20 cellular contexts compared by ENCODE assay signal in genomic region chr9:33019797-33020196, GRCh38. TPM values are rescaled to one million over a fixed set of nuclear protein-coding genes. Genes with fewer than 3 reads are reported as not detected.
A peak's percentile ranks its signal among the peaks of the same experiment; 100 is the strongest.
DNase-seq lines count a peak whose midpoint lies in the region; ATAC-seq and TF ChIP-seq lines count a peak whose summit lies in the region.
"Had no signal": no experiment of that assay in that cellular context is flagged by ENCODE, and none has a peak within 500 bp of the region (broad histone marks: within the 10 kb centered on the region; RNA-seq: fewer than 3 reads in every experiment).

No MANE protein-coding gene starts in this region.

- no peaks in the 10 kb centered on the region for H3K9me2 ChIP-seq in GM23338 (ENCODE audit: insufficient read depth)

- H3K4me3 ChIP-seq in mammary epithelial cell (replicated peaks in 1 of 3; ENCODE audit: insufficient read depth in 1 of 3, low read depth in 2 of 3, low read length in 3 of 3) (no peak overlapping the region), GM23338 (0 out of 2 replicates have a peak overlapping the region, but pooled peaks have one; percentile 17)
- H3K4me3 ChIP-seq: BLaER1 treated with 17β-estradiol and CSF1 and Interleukin-3, amounts not matched to agents 10 nM and 100 nM; GM12878; HAP-1 had no signal

- H3K79me2 ChIP-seq in mammary epithelial cell (ENCODE audit: insufficient read depth, low read length) (peaks cover 70% of the 10 kb centered on the region), GM23338 (replicated peaks; ENCODE audit: insufficient read depth) (peaks cover 69% of the 10 kb centered on the region)

- H3K4me2 ChIP-seq in mammary epithelial cell (ENCODE audit: insufficient read depth, low read depth, low read length) (no peak overlapping the region), GM23338 (peak overlapping the region; percentile 55)
- H3K4me2 ChIP-seq: BLaER1 treated with 17β-estradiol and CSF1 and Interleukin-3, amounts not matched to agents 10 nM and 100 nM had no signal

- H3K36me3 ChIP-seq in mammary epithelial cell (ENCODE audit: insufficient read depth, low read length) (peaks cover 14% of the 10 kb centered on the region), GM23338 (ENCODE audit: insufficient read depth) (peaks cover 5% of the 10 kb centered on the region; the same call in 1 of the 2 replicates)

- peaks cover 19% of the 10 kb centered on the region for H3K4me1 ChIP-seq in mammary epithelial cell (ENCODE audit: insufficient read depth, low read length)
- peaks cover 40% of the 10 kb centered on the region for H3K4me1 ChIP-seq in GM23338 (ENCODE audit: insufficient read depth)

- H3K27ac Mint-ChIP-seq in MCF 10A (ENCODE audit: low read depth, unreplicated experiment): peak overlapping the region; percentile 28
- no peak overlapping the region; the same call in 1 of the 2 replicates for H3K27ac Mint-ChIP-seq in GM23338
- H3K27ac Mint-ChIP-seq in mesothelial cell of epicardium: peak overlapping the region; percentile 57
- H3K27ac Mint-ChIP-seq: B cell had no signal

- POLR2A ChIA-PET in MCF 10A (lab: Yijun Ruan, JAX): interaction anchor here (1.0 kb wide), 1 partner anchor 48 kb away, joined by 3 read pairs; no protein-coding TSS in a partner anchor
- POLR2A ChIA-PET in RWPE1 (lab: Yijun Ruan, JAX; ENCODE audit: low non-redundant PET): no interaction called here

- CTCF ChIA-PET in MCF 10A (lab: Yijun Ruan, JAX): interaction anchor here (0.6 kb wide), 1 partner anchor 433 kb away, joined by 3 read pairs; no protein-coding TSS in a partner anchor
- CTCF ChIA-PET in mammary epithelial cell (lab: Charles Lee; ENCODE audit: low non-redundant PET): no interaction called here
- CTCF ChIA-PET in RWPE1 (lab: Yijun Ruan, JAX): interaction anchor here (0.7 kb wide), 1 partner anchor 360 kb away, joined by 3 read pairs; no protein-coding TSS in a partner anchor

- no peaks in the 10 kb centered on the region for H3K9me3 Mint-ChIP-seq in MCF 10A (ENCODE audit: unreplicated experiment)
- H3K9me3 Mint-ChIP-seq in GM23338: no peaks in the 10 kb centered on the region
- no peaks in the 10 kb centered on the region for H3K9me3 Mint-ChIP-seq in mesothelial cell of epicardium
- H3K9me3 Mint-ChIP-seq: CD8-positive, alpha-beta T cell had no signal

- no peak for DNase-seq in MCF 10A (ENCODE audit: unreplicated experiment)
- no peak for DNase-seq in mammary epithelial cell
- peak; percentile 22 for DNase-seq in GM23338 (ENCODE audit: low spot score)
- no peak for DNase-seq in RWPE1 (ENCODE audit: low spot score)
- DNase-seq in mesothelial cell of epicardium (ENCODE audit: low spot score in 2 of 2, unreplicated experiment in 2 of 2): no peak
- no peak for DNase-seq in NCI-H2171 treated with DMSO at 0.1 percent for 48 hours (lab: John Stamatoyannopoulos, UW)
- DNase-seq: 8988T; CD8-positive, alpha-beta T cell; COR-L47; DMS 273 treated with DMSO at 0.1 percent for 48 hours; DMS53; DND-41; EL; GOT3 had no signal

- no TSS peak for BruUV-seq in MCF 10A (replicated peaks; lab: Mats Ljungman, UMichigan)
- no TSS peak for BruUV-seq in mammary epithelial cell (replicated peaks; lab: Mats Ljungman, UMichigan)

- H3K27me3 ChIP-seq in mammary epithelial cell (ENCODE audit: insufficient read depth, low read length) (no peaks in the 10 kb centered on the region), GM23338 (ENCODE audit: insufficient read depth) (no peaks in the 10 kb centered on the region)
- H3K27me3 ChIP-seq: BLaER1 treated with 17β-estradiol and CSF1 and Interleukin-3, amounts not matched to agents 10 nM and 100 nM had no signal

- peaks cover 23% of the 10 kb centered on the region for H3K4me1 Mint-ChIP-seq in MCF 10A (ENCODE audit: insufficient read depth, unreplicated experiment)
- peaks cover 36% of the 10 kb centered on the region for H3K4me1 Mint-ChIP-seq in GM23338
- peaks cover 20% of the 10 kb centered on the region for H3K4me1 Mint-ChIP-seq in mesothelial cell of epicardium

- H3K27ac ChIP-seq in mammary epithelial cell (ENCODE audit: insufficient read depth, low read depth, low read length): no peak overlapping the region
- H3K27ac ChIP-seq in GM23338 (ENCODE audit: low read depth): peak overlapping the region; percentile 69
- peak overlapping the region; percentile 1 for H3K27ac ChIP-seq in RWPE1
- H3K27ac ChIP-seq: BLaER1 treated with 17β-estradiol and CSF1 and Interleukin-3, amounts not matched to agents 10 nM and 100 nM had no signal

- in situ Hi-C loops in mammary epithelial cell (cut with MboI; ENCODE audit: low sequenced_read_pairs in 2 of 2): no loop called here

- no peak overlapping the region for H2AFZ ChIP-seq in mammary epithelial cell (ENCODE audit: low read depth, low read length)
- no peak overlapping the region for H2AFZ ChIP-seq in GM23338

- TF ChIP-seq CTCF in MCF 10A (IDR thresholded peaks at IDR 0.05; ENCODE audit: unreplicated experiment): no peak
- TF ChIP-seq CTCF in mammary epithelial cell (conservative IDR thresholded peaks at IDR 0.05 in 1 of 2, IDR thresholded peaks at IDR 0.05 in 1 of 2; ENCODE audit: extremely low read depth in 1 of 2, insufficient read depth in 1 of 2, low read depth in 1 of 2, low read length in 2 of 2): no peak
- TF ChIP-seq CTCF in GM23338 (conservative IDR thresholded peaks at IDR 0.05; ENCODE audit: low read depth in 2 of 2): no peak
- no peak for TF ChIP-seq CTCF in RWPE1 (conservative IDR thresholded peaks at IDR 0.05; ENCODE audit: low read depth)
- TF ChIP-seq CTCF in mesothelial cell of epicardium (IDR thresholded peaks at IDR 0.05; ENCODE audit: unreplicated experiment): no peak

- dilution Hi-C loops in mammary epithelial cell (cut with HindIII; ENCODE audit: low sequenced_read_pairs): no loop called here

- H3K9ac ChIP-seq in mammary epithelial cell (ENCODE audit: insufficient read depth, low read length): no peak overlapping the region
- H3K9ac ChIP-seq: BLaER1 treated with 17β-estradiol and CSF1 and Interleukin-3, amounts not matched to agents 10 nM and 100 nM had no signal

- 89% methylated on average over 15 of the region's 25 CpGs for WGBS in mammary epithelial cell (ENCODE audit: low coverage, missing lambda C conversion rate)

- H3K27me3 Mint-ChIP-seq in MCF 10A (ENCODE audit: insufficient read depth, unreplicated experiment) (no peaks in the 10 kb centered on the region), GM23338 (ENCODE audit: insufficient read depth, low read depth, poor library complexity) (peaks cover 4% of the 10 kb centered on the region), mesothelial cell of epicardium (ENCODE audit: low read depth) (no peaks in the 10 kb centered on the region)
- H3K27me3 Mint-ChIP-seq: B cell had no signal

- no peaks in the 10 kb centered on the region for H3K9me3 ChIP-seq in mammary epithelial cell (replicated peaks; ENCODE audit: insufficient read depth, low read length)
- H3K9me3 ChIP-seq: BLaER1 treated with 17β-estradiol and CSF1 and Interleukin-3, amounts not matched to agents 10 nM and 100 nM; HAP-1 had no signal

- H3K36me3 Mint-ChIP-seq in MCF 10A (ENCODE audit: insufficient read depth, unreplicated experiment): peaks cover 51% of the 10 kb centered on the region
- H3K36me3 Mint-ChIP-seq in GM23338 (ENCODE audit: low read depth): peaks cover 30% of the 10 kb centered on the region
- peaks cover 8% of the 10 kb centered on the region for H3K36me3 Mint-ChIP-seq in mesothelial cell of epicardium

- H3K4me3 Mint-ChIP-seq in MCF 10A (ENCODE audit: unreplicated experiment) (no peak overlapping the region), GM23338 (no peak overlapping the region), mesothelial cell of epicardium (no peak overlapping the region)
- H3K4me3 Mint-ChIP-seq: B cell; CD8-positive, alpha-beta T cell had no signal

- ATAC-seq in GM23338 (peak; percentile 50), GM21528 (IDR thresholded peaks at IDR 0.05; ENCODE audit: low FRiP score, unreplicated experiment) (no peak), GM21619 (IDR thresholded peaks at IDR 0.05; ENCODE audit: unreplicated experiment) (no peak)
- ATAC-seq: CD8-positive, alpha-beta T cell; GM12878 had no signal

- peaks cover 5% of the 10 kb centered on the region; the same call in 1 of the 2 replicates for H3F3A ChIP-seq in GM23338 (replicated peaks; ENCODE audit: low read depth)

- no peaks in the 10 kb centered on the region for H4K20me1 ChIP-seq in mammary epithelial cell (ENCODE audit: insufficient read depth, low read length)
- H4K20me1 ChIP-seq in GM23338 (replicated peaks; ENCODE audit: insufficient read depth): peaks cover 6% of the 10 kb centered on the region; the same call in 1 of the 2 replicates
- H4K20me1 ChIP-seq: BLaER1 treated with 17β-estradiol and CSF1 and Interleukin-3, amounts not matched to agents 10 nM and 100 nM had no signal

- intact Hi-C loops in MCF 10A (cut with micrococcal nuclease): no loop called here
- intact Hi-C loops in mammary epithelial cell (cut with micrococcal nuclease): no loop called here

TF ChIP-seq in GM23338, 12 proteins besides CTCF, POLR2A, EP300 and RAD21 (continues in another document):
- no peak for TF ChIP-seq NANOG (IDR thresholded peaks at IDR 0.05; ENCODE audit: borderline replicate concordance)

RNA-seq across cellular contexts. Expression of gene DNAJA1, which starts 5.3 kb away (rescaled TPM):
- total RNA-seq in MCF 10A (2022) (58.2 and 82.7 TPM in 2 replicates), mammary epithelial cell (100 to 1,000 TPM in 1 of 2 donors, 10 to 100 TPM in 1; 52.7 to 106 TPM), mesothelial cell of epicardium (151 to 161 TPM (median 157 TPM) in 3 replicates)
- polyA plus RNA-seq in mammary epithelial cell (108 TPM), GM23338 (2016; fragmentation: Nextera tagmentation; extraction: Ambion mirVana) (104 and 115 TPM in 2 replicates)
- polyA minus RNA-seq in mammary epithelial cell: 55.0 TPM
- 95.4 and 102 TPM in 2 replicates for total RNA-seq in GM23338 (2014; rRNA removed; shearing (Covaris generic))

RNA-seq across cellular contexts. Expression of gene APTX, which starts 18.4 kb away (rescaled TPM):
- total RNA-seq in MCF 10A (2022) (97.4 and 99.2 TPM in 2 replicates), mammary epithelial cell (10 to 100 TPM; 37.5 to 72.2 TPM), mesothelial cell of epicardium (34.2 to 37.7 TPM (median 34.7 TPM) in 3 replicates)
- polyA plus RNA-seq in mammary epithelial cell (46.2 TPM), GM23338 (2016; fragmentation: Nextera tagmentation; extraction: Ambion mirVana) (32.6 and 33.7 TPM in 2 replicates)
- polyA minus RNA-seq in mammary epithelial cell: 37.8 TPM
- 46.2 and 46.6 TPM in 2 replicates for total RNA-seq in GM23338 (2014; rRNA removed; shearing (Covaris generic))

RNA-seq across cellular contexts. Expression of gene SMU1, which starts 56.7 kb away (rescaled TPM):
- 17.2 and 19.3 TPM in 2 replicates for total RNA-seq in MCF 10A (2022)
- 10 to 100 TPM; 18.0 to 28.3 TPM for total RNA-seq in mammary epithelial cell
- 11.3 TPM for polyA plus RNA-seq in mammary epithelial cell
- polyA minus RNA-seq in mammary epithelial cell: 15.8 TPM
- total RNA-seq in GM23338 (2014; rRNA removed; shearing (Covaris generic)): 23.3 and 23.8 TPM in 2 replicates
- polyA plus RNA-seq in GM23338 (2016; fragmentation: Nextera tagmentation; extraction: Ambion mirVana): 12.8 and 14.3 TPM in 2 replicates
- total RNA-seq in mesothelial cell of epicardium: 24.3 to 24.5 TPM (median 24.4 TPM) in 3 replicates
